ENCODE assay signal across 28 cellular contexts in the genomic region with DNA sequence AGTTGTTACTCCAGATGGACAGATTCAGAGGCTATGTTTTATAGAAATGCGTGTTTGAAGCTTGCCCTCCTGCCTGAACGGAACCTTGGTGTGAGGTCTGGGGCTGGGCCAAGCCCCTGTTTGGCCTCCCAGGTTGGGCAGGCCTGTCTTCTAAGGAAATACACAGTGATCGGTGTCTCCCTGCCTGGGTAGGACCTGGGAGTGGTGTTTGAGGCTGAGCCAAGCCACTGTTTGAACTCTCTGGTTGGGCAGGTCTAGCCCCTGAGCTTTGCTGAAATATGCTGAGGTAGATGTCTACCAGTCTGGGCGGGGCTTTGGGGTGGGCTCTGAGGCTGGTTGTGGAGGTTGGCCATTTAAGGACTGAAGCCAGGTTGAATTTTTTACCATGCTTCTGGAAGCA.
"Had no signal": no experiment of that assay in that cellular context is flagged by ENCODE, and none has a peak within 500 bp of the region (broad histone marks: within the 10 kb centered on the region; RNA-seq: fewer than 3 reads in every experiment).

No MANE protein-coding gene starts in this region.

- H3K4me3 ChIP-seq: ascending aorta, body of pancreas had no signal

- H3K9ac ChIP-seq: KMS-11 had no signal

- H3K4me3 Mint-ChIP-seq: activated B cell treated with CpG ODN at 0.5 μM for 24 hours; activated CD4-positive, alpha-beta T cell treated with anti-CD3 and anti-CD28 coated beads, Interleukin-2, amount 10 ng/mL, durations not matched to agents 24 days and 14 days; activated CD8-positive, alpha-beta memory T cell treated with anti-CD3 and anti-CD28 coated beads, Interleukin-2, amount 10 ng/mL, durations not matched to agents 7 days and 5 days; activated naive CD4-positive, alpha-beta T cell treated with anti-CD3 and anti-CD28 coated beads, Interleukin-2, amount 50 U/mL, for 24 hours; activated naive CD8-positive, alpha-beta T cell treated with anti-CD3 and anti-CD28 coated beads, Interleukin-2, amount 50 U/mL, for 24 hours; activated T-cell treated with anti-CD3 and anti-CD28 coated beads, Interleukin-2, amount 50 U/mL, for 24 hours; activated T-helper 1 cell treated with anti-CD3 and anti-CD28 coated beads, Interleukin-12 subunit alpha, Interleukin-12 subunit beta, Interleukin-2, Interleukin-4 antibody, amounts not matched to agents 30 ng/mL and 10 ng/mL and 1 ng/mL, durations not matched to agents 14 hours and 24 hours and 36 hours; T-helper 1 cell treated with Interleukin-12 subunit alpha and Interleukin-12 subunit beta and Interleukin-4 antibody, amounts not matched to agents 30 μg/mL and 1 μg/mL, for 36 hours had no signal

- ATAC-seq: activated CD8-positive, alpha-beta memory T cell treated with anti-CD3 and anti-CD28 coated beads, Interleukin-2, amount 10 ng/mL, durations not matched to agents 7 days and 5 days; activated naive CD8-positive, alpha-beta T cell treated with anti-CD3 and anti-CD28 coated beads, Interleukin-2, amount 50 U/mL, for 24 hours; body of pancreas; Panc1 had no signal

- H3K4me1 ChIP-seq: ascending aorta, body of pancreas had no signal

- H3K27me3 Mint-ChIP-seq: activated B cell treated with CpG ODN at 0.5 μM for 24 hours; activated CD4-positive, alpha-beta T cell treated with anti-CD3 and anti-CD28 coated beads, Interleukin-2, amount 10 ng/mL, durations not matched to agents 24 days and 14 days; activated CD8-positive, alpha-beta memory T cell treated with anti-CD3 and anti-CD28 coated beads, Interleukin-2, amount 10 ng/mL, durations not matched to agents 7 days and 5 days; activated naive CD4-positive, alpha-beta T cell treated with anti-CD3 and anti-CD28 coated beads, Interleukin-2, amount 50 U/mL, for 24 hours; activated naive CD8-positive, alpha-beta T cell treated with anti-CD3 and anti-CD28 coated beads, Interleukin-2, amount 50 U/mL, for 24 hours; activated T-cell treated with anti-CD3 and anti-CD28 coated beads, Interleukin-2, amount 50 U/mL, for 24 hours had no signal

- H3K4me1 Mint-ChIP-seq: activated CD4-positive, alpha-beta T cell treated with anti-CD3 and anti-CD28 coated beads, Interleukin-2, amount 10 ng/mL, durations not matched to agents 24 days and 14 days; activated CD8-positive, alpha-beta memory T cell treated with anti-CD3 and anti-CD28 coated beads, Interleukin-2, amount 10 ng/mL, durations not matched to agents 7 days and 5 days; activated naive CD4-positive, alpha-beta T cell treated with anti-CD3 and anti-CD28 coated beads, Interleukin-2, amount 50 U/mL, for 24 hours; activated naive CD8-positive, alpha-beta T cell treated with anti-CD3 and anti-CD28 coated beads, Interleukin-2, amount 50 U/mL, for 24 hours had no signal

- H3K4me2 ChIP-seq: KMS-11 had no signal

- H3K27me3 ChIP-seq: ascending aorta, body of pancreas had no signal

- H3K27ac ChIP-seq: ascending aorta, body of pancreas, KMS-11 had no signal

- H3K9me3 ChIP-seq: ascending aorta, body of pancreas had no signal

- DNase-seq: activated B cell treated with CpG ODN at 0.5 μM for 24 hours; activated CD4-positive, alpha-beta T cell treated with anti-CD3 and anti-CD28 coated beads for 1 hour; activated CD4-positive, alpha-beta T cell treated with anti-CD3 and anti-CD28 coated beads, Interleukin-2, amount 10 ng/mL, durations not matched to agents 24 days and 14 days; activated CD4-positive, alpha-beta T cell treated with anti-CD3 and anti-CD28 coated beads, Interleukin-2, amount 50 U/mL, for 48 hours; activated CD8-positive, alpha-beta memory T cell treated with anti-CD3 and anti-CD28 coated beads, Interleukin-2, amount 10 ng/mL, durations not matched to agents 7 days and 5 days; activated effector memory CD4-positive, alpha-beta T cell treated with Interleukin-2 at 50 U/mL for 16 hours; activated naive CD4-positive, alpha-beta T cell; activated naive CD8-positive, alpha-beta T cell treated with anti-CD3 and anti-CD28 coated beads, Interleukin-2, amount 50 U/mL, for 24 hours; activated T-cell treated with anti-CD3 and anti-CD28 coated beads, Interleukin-2, amount 50 U/mL, for 24 hours; amniotic stem cell; body of pancreas; MV-4-11; NCI-H1105; NCI-H1436; NCI-H1694 treated with DMSO at 0.1 percent for 48 hours; NCI-H2029 treated with DMSO at 0.1 percent for 48 hours; NCI-H510A treated with DMSO at 0.1 percent for 48 hours; NCI-H69; NK-92 treated with Interleukin-12 subunit alpha and Interleukin-12 subunit beta, amount 100 ng/mL, for 24 hours; OCI-M1; RPMI8226; SHP77 treated with DMSO at 0.1 percent for 48 hours had no signal

- H3K27ac Mint-ChIP-seq: activated B cell treated with CpG ODN at 0.5 μM for 24 hours; activated CD4-positive, alpha-beta T cell treated with anti-CD3 and anti-CD28 coated beads, Interleukin-2, amount 10 ng/mL, durations not matched to agents 24 days and 14 days; activated CD8-positive, alpha-beta memory T cell treated with anti-CD3 and anti-CD28 coated beads, Interleukin-2, amount 10 ng/mL, durations not matched to agents 7 days and 5 days; activated naive CD4-positive, alpha-beta T cell treated with anti-CD3 and anti-CD28 coated beads, Interleukin-2, amount 50 U/mL, for 24 hours; activated naive CD8-positive, alpha-beta T cell treated with anti-CD3 and anti-CD28 coated beads, Interleukin-2, amount 50 U/mL, for 24 hours; activated T-cell treated with anti-CD3 and anti-CD28 coated beads, Interleukin-2, amount 50 U/mL, for 24 hours; activated T-helper 1 cell treated with anti-CD3 and anti-CD28 coated beads, Interleukin-12 subunit alpha, Interleukin-12 subunit beta, Interleukin-2, Interleukin-4 antibody, amounts not matched to agents 30 ng/mL and 10 ng/mL and 1 ng/mL, durations not matched to agents 14 hours and 24 hours and 36 hours; T-helper 1 cell treated with Interleukin-12 subunit alpha and Interleukin-12 subunit beta and Interleukin-4 antibody, amounts not matched to agents 30 μg/mL and 1 μg/mL, for 36 hours had no signal
